33 cellular contexts compared by ENCODE assay signal in the genomic region with DNA sequence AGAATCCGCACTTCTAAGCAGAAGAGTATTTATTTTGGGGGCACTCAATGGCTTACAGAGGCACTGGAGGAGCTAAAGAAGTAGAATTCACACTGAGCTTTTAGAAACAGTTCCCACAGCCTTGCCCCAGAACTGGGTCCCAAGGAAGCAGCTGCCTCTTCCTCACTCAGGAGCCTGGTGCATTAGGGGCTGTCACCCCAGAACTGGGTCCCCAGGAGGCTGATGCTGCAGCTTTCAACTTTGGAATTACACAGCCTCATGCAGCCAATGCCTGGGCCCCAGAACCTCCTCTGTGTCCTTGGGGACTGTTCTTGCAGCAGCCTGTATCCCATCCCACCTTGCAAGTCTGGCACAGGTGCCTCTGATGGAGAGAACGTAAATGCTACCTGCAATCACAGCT.
DNase-seq lines count a peak whose midpoint lies in the region; ATAC-seq and TF ChIP-seq lines count a peak whose summit lies in the region.
"Had no signal": no experiment of that assay in that cellular context is flagged by ENCODE, and none has a peak within 500 bp of the region (broad histone marks: within the 10 kb centered on the region; RNA-seq: fewer than 3 reads in every experiment).

No MANE protein-coding gene starts in this region.

- H3K27me3 ChIP-seq in GM23338 (ENCODE audit: insufficient read depth) = no peaks in the 10 kb centered on the region
- no peaks in the 10 kb centered on the region for H3K27me3 ChIP-seq in body of pancreas
- H3K27me3 ChIP-seq: BE2C; BLaER1; BLaER1 treated with 17β-estradiol and CSF1 and Interleukin-3, amounts not matched to agents 10 nM and 100 nM had no signal

- no peak for TF ChIP-seq POLR2A in body of pancreas (IDR thresholded peaks at IDR 0.05)

- H3K4me3 ChIP-seq in GM23338 (no peak overlapping the region), body of pancreas (no peak overlapping the region)
- H3K4me3 ChIP-seq: A549; BLaER1; BLaER1 treated with 17β-estradiol and CSF1 and Interleukin-3, amounts not matched to agents 10 nM and 100 nM had no signal

- H3F3A ChIP-seq in GM23338 (replicated peaks; ENCODE audit: low read depth) = no peaks in the 10 kb centered on the region

- 79 to 84% methylated on average over 2 of the region's 2 CpGs for WGBS in body of pancreas, 2 donors

- no peaks in the 10 kb centered on the region for H3K36me3 Mint-ChIP-seq in natural killer cell treated with Interleukin-12 subunit alpha and Interleukin-12 subunit beta and Interleukin-15 and Interleukin-18, amount 100 ng/mL, for 72 hours
- H3K36me3 Mint-ChIP-seq in natural killer cell (no peaks in the 10 kb centered on the region), GM23338 (ENCODE audit: low read depth) (no peaks in the 10 kb centered on the region)
- H3K36me3 Mint-ChIP-seq: CD14-positive monocyte; CD4-positive, alpha-beta memory T cell; CD4-positive, CD25-positive, alpha-beta regulatory T cell; CD8-positive, alpha-beta memory T cell; CD8-positive, alpha-beta T cell had no signal

- peaks cover 0 to 17% of the 10 kb centered on the region in 2 donors for H3K27me3 Mint-ChIP-seq in natural killer cell treated with Interleukin-12 subunit alpha and Interleukin-12 subunit beta and Interleukin-15 and Interleukin-18, amount 100 ng/mL, for 72 hours
- peaks cover 8 to 9% of the 10 kb centered on the region in 2 donors for H3K27me3 Mint-ChIP-seq in natural killer cell (ENCODE audit: low read depth in 2 of 2)
- peaks cover 7% of the 10 kb centered on the region for H3K27me3 Mint-ChIP-seq in GM23338 (ENCODE audit: insufficient read depth, low read depth, poor library complexity)

- no peak overlapping the region for H3K27ac ChIP-seq in GM23338 (ENCODE audit: low read depth)
- H3K27ac ChIP-seq in body of pancreas = no peak overlapping the region
- H3K27ac ChIP-seq: 22Rv1; A549; BLaER1; BLaER1 treated with 17β-estradiol and CSF1 and Interleukin-3, amounts not matched to agents 10 nM and 100 nM; C4-2B had no signal

- no peaks in the 10 kb centered on the region for H3K36me3 ChIP-seq in GM23338 (ENCODE audit: insufficient read depth)
- H3K36me3 ChIP-seq in body of pancreas (replicated peaks in 1 of 2; ENCODE audit: insufficient read depth in 1 of 2, low read depth in 2 of 2) = no peaks in the 10 kb centered on the region
- H3K36me3 ChIP-seq: BE2C; BLaER1; BLaER1 treated with 17β-estradiol and CSF1 and Interleukin-3, amounts not matched to agents 10 nM and 100 nM had no signal

- H3K27ac Mint-ChIP-seq in natural killer cell treated with Interleukin-12 subunit alpha and Interleukin-12 subunit beta and Interleukin-15 and Interleukin-18, amount 100 ng/mL, for 72 hours = no peak overlapping the region
- no peak overlapping the region for H3K27ac Mint-ChIP-seq in natural killer cell
- no peak overlapping the region for H3K27ac Mint-ChIP-seq in GM23338
- H3K27ac Mint-ChIP-seq: B cell; CD14-positive monocyte; CD4-positive, alpha-beta memory T cell; CD4-positive, alpha-beta T cell; CD4-positive, CD25-positive, alpha-beta regulatory T cell; CD8-positive, alpha-beta memory T cell; CD8-positive, alpha-beta T cell had no signal

- peak; percentile 55 for DNase-seq in natural killer cell treated with Interleukin-12 subunit alpha and Interleukin-12 subunit beta and Interleukin-15 and Interleukin-18, amount 100 ng/mL, for 72 hours (ENCODE audit: low spot score)
- DNase-seq in natural killer cell (no peak), GM23338 (ENCODE audit: low spot score) (no peak), left lobe of liver (ENCODE audit: low spot score) (peak; percentile 37), body of pancreas (no peak), NCI-H146 (lab: John Stamatoyannopoulos, UW) (no peak)
- DNase-seq: 8988T; ACHN; AML-193; BE2C; C1 segment of cervical spinal cord; Caco-2; Calu3; CD4-positive, alpha-beta memory T cell; CD4-positive, alpha-beta T cell; CD4-positive, CD25-positive, alpha-beta regulatory T cell; CD8-positive, alpha-beta memory T cell; CD8-positive, alpha-beta T cell; COR-L47; DMS 273 treated with DMSO at 0.1 percent for 48 hours; DMS153; DMS53; DMS79; DMS79 treated with DMSO at 0.1 percent for 48 hours; DND-41; EL had no signal

- no peaks in the 10 kb centered on the region for H3K4me1 Mint-ChIP-seq in natural killer cell treated with Interleukin-12 subunit alpha and Interleukin-12 subunit beta and Interleukin-15 and Interleukin-18, amount 100 ng/mL, for 72 hours (ENCODE audit: low read depth in 2 of 2)
- H3K4me1 Mint-ChIP-seq in natural killer cell (no peaks in the 10 kb centered on the region), GM23338 (peaks cover 27% of the 10 kb centered on the region)
- H3K4me1 Mint-ChIP-seq: B cell; CD14-positive monocyte; CD4-positive, alpha-beta memory T cell; CD4-positive, CD25-positive, alpha-beta regulatory T cell; CD8-positive, alpha-beta memory T cell had no signal

- H3K4me1 ChIP-seq in GM23338 (ENCODE audit: insufficient read depth) (peaks cover 5% of the 10 kb centered on the region; the same call in 1 of the 2 replicates), body of pancreas (no peaks in the 10 kb centered on the region)
- H3K4me1 ChIP-seq: A549, BE2C, Caco-2 had no signal

- no peak overlapping the region for H3K4me2 ChIP-seq in GM23338
- H3K4me2 ChIP-seq: A549; BLaER1; BLaER1 treated with 17β-estradiol and CSF1 and Interleukin-3, amounts not matched to agents 10 nM and 100 nM had no signal

- TF ChIP-seq CTCF in natural killer cell (IDR thresholded peaks at IDR 0.05) (no peak), GM23338 (conservative IDR thresholded peaks at IDR 0.05; ENCODE audit: low read depth in 2 of 2) (no peak), body of pancreas (IDR thresholded peaks at IDR 0.05) (no peak)

- H3K4me3 Mint-ChIP-seq in natural killer cell treated with Interleukin-12 subunit alpha and Interleukin-12 subunit beta and Interleukin-15 and Interleukin-18, amount 100 ng/mL, for 72 hours = no peak overlapping the region
- H3K4me3 Mint-ChIP-seq in natural killer cell (no peak overlapping the region), GM23338 (no peak overlapping the region)
- H3K4me3 Mint-ChIP-seq: B cell; CD14-positive monocyte; CD4-positive, alpha-beta memory T cell; CD4-positive, alpha-beta T cell; CD4-positive, CD25-positive, alpha-beta regulatory T cell; CD8-positive, alpha-beta memory T cell; CD8-positive, alpha-beta T cell had no signal

- H3K79me2 ChIP-seq in GM23338 (replicated peaks; ENCODE audit: insufficient read depth) = no peaks in the 10 kb centered on the region

- H3K9me3 ChIP-seq in body of pancreas = no peaks in the 10 kb centered on the region
- H3K9me3 ChIP-seq: A549; BE2C; BLaER1; BLaER1 treated with 17β-estradiol and CSF1 and Interleukin-3, amounts not matched to agents 10 nM and 100 nM; Caco-2 had no signal

- no peaks in the 10 kb centered on the region for H3K9me2 ChIP-seq in GM23338 (ENCODE audit: insufficient read depth)

- H4K20me1 ChIP-seq in GM23338 (replicated peaks; ENCODE audit: insufficient read depth) = no peaks in the 10 kb centered on the region
- H4K20me1 ChIP-seq: BLaER1; BLaER1 treated with 17β-estradiol and CSF1 and Interleukin-3, amounts not matched to agents 10 nM and 100 nM had no signal

- H3K9me3 Mint-ChIP-seq in natural killer cell treated with Interleukin-12 subunit alpha and Interleukin-12 subunit beta and Interleukin-15 and Interleukin-18, amount 100 ng/mL, for 72 hours = no peaks in the 10 kb centered on the region
- H3K9me3 Mint-ChIP-seq in natural killer cell (no peaks in the 10 kb centered on the region), GM23338 (no peaks in the 10 kb centered on the region)
- H3K9me3 Mint-ChIP-seq: CD4-positive, alpha-beta T cell; CD4-positive, CD25-positive, alpha-beta regulatory T cell; CD8-positive, alpha-beta memory T cell; CD8-positive, alpha-beta T cell had no signal

- 0 out of 2 replicates have a peak overlapping the region, but pooled peaks have one; percentile 56 for H2AFZ ChIP-seq in GM23338

- intact Hi-C loops in natural killer cell (cut with micrococcal nuclease) (no loop called here), body of pancreas (cut with DNase I) (no loop called here)

- no peak for ATAC-seq in natural killer cell treated with Interleukin-12 subunit alpha and Interleukin-12 subunit beta and Interleukin-15 and Interleukin-18, amount 100 ng/mL, for 72 hours
- ATAC-seq in natural killer cell (no peak), GM23338 (no peak), left lobe of liver (no peak), body of pancreas (no peak)
- ATAC-seq: A549; CD8-positive, alpha-beta T cell had no signal

TF ChIP-seq in GM23338, 12 proteins besides CTCF, POLR2A, EP300 and RAD21 (continues in another document):
- TF ChIP-seq ZNF331 (CRISPR knock-in tag; IDR thresholded peaks at IDR 0.05; ENCODE audit: low read depth) = no peak
- no peak for TF ChIP-seq EZH2 (IDR thresholded peaks at IDR 0.05; ENCODE audit: low read depth, unreplicated experiment)
- no peak for TF ChIP-seq JUNB (IDR thresholded peaks at IDR 0.05; ENCODE audit: unreplicated experiment)
- TF ChIP-seq POLR2AphosphoS5 (IDR thresholded peaks at IDR 0.05; ENCODE audit: low read depth) = no peak
- TF ChIP-seq NANOG (IDR thresholded peaks at IDR 0.05; ENCODE audit: borderline replicate concordance) = no peak
- TF ChIP-seq, protein P1, sequence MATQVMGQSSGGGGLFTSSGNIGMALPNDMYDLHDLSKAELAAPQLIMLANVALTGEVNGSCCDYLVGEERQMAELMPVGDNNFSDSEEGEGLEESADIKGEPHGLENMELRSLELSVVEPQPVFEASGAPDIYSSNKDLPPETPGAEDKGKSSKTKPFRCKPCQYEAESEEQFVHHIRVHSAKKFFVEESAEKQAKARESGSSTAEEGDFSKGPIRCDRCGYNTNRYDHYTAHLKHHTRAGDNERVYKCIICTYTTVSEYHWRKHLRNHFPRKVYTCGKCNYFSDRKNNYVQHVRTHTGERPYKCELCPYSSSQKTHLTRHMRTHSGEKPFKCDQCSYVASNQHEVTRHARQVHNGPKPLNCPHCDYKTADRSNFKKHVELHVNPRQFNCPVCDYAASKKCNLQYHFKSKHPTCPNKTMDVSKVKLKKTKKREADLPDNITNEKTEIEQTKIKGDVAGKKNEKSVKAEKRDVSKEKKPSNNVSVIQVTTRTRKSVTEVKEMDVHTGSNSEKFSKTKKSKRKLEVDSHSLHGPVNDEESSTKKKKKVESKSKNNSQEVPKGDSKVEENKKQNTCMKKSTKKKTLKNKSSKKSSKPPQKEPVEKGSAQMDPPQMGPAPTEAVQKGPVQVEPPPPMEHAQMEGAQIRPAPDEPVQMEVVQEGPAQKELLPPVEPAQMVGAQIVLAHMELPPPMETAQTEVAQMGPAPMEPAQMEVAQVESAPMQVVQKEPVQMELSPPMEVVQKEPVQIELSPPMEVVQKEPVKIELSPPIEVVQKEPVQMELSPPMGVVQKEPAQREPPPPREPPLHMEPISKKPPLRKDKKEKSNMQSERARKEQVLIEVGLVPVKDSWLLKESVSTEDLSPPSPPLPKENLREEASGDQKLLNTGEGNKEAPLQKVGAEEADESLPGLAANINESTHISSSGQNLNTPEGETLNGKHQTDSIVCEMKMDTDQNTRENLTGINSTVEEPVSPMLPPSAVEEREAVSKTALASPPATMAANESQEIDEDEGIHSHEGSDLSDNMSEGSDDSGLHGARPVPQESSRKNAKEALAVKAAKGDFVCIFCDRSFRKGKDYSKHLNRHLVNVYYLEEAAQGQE (IDR thresholded peaks at IDR 0.05; ENCODE audit: unreplicated experiment) = no peak
- TF ChIP-seq ZNF114 (CRISPR knock-in tag; IDR thresholded peaks at IDR 0.05) = no peak
- TF ChIP-seq CREB1 (CRISPR knock-in tag; IDR thresholded peaks at IDR 0.05; ENCODE audit: low read depth) = no peak

Comparison
In these comparisons a context has a peak if more than half of its experiments do, and no peak if none do; other contexts are left out.
1. DNase-seq: peak in natural killer cell treated with Interleukin-12 subunit alpha and Interleukin-12 subunit beta and Interleukin-15 and Interleukin-18, amount 100 ng/mL, for 72 hours (single experiment) and left lobe of liver (single experiment); none in natural killer cell (single experiment), GM23338 (single experiment), body of pancreas (0 of 4) and NCI-H146 (single experiment).